9 cellular contexts compared by ENCODE assay signal in the genomic region with DNA sequence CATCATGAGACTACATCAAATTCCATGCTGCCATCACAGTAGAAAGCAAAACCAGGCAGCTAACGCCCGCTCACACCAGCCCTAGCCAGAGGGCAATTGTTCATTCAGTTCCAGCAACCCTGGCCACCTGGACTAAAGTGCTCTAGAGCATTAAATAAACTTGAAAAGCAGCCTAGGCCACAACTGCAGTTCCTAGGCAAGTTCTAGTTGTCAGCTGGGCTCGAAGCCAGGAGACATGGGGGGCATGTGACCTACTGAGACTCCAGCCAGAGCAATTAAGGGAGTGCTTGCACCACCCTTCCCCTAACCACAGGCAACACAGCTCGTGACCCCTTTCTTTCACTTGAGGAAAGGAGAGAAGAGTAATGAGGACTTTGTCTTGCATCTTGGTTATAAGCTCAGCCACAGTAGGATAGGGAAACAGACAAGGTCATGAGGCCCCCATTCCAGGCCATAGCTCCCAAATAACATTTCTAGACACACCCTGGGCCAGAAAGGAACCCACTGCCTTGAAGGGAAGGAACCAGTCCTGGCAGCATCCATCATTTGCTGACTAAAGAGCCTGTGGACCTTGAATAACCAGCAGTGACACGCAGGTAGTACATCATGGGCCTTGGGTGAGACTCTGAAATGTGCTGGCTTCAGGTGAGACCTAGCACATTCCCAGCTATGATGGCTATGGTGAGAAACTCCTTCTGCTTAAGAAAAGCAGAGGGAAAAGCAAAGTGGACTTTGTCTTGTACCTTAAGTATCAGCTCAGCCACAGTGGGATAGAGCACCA.
DNase-seq lines count a peak whose midpoint lies in the region; ATAC-seq and TF ChIP-seq lines count a peak whose summit lies in the region.
"Had no signal": no experiment of that assay in that cellular context is flagged by ENCODE, and none has a peak within 500 bp of the region (broad histone marks: within the 10 kb centered on the region; RNA-seq: fewer than 3 reads in every experiment).

No MANE protein-coding gene starts in this region.

- H3K9me3 Mint-ChIP-seq in MCF 10A (ENCODE audit: unreplicated experiment): peaks cover 18% of the 10 kb centered on the region
- peaks cover 13 to 16% of the 10 kb centered on the region in 2 donors for H3K9me3 Mint-ChIP-seq in stimulated activated naive B cell treated with anti-CD40 and anti-IgM and Interleukin-4, amounts not matched to agents 10 μg/mL and 1 μg/mL and 100 μg/mL, for 72 hours

- DNase-seq in AG10803 (ENCODE audit: low read depth) (peak; percentile 56), MG63 (peak; percentile 49), MCF 10A (ENCODE audit: unreplicated experiment) (peak; percentile 66), left kidney (ENCODE audit: low read depth, low spot score) (peak; percentile 3), NCI-H82 (lab: John Stamatoyannopoulos, UW) (no peak), NCI-H1417 treated with DMSO at 0.1 percent for 48 hours (lab: John Stamatoyannopoulos, UW) (no peak), HPDE6-E6E7 (ENCODE audit: extremely low spot score) (no peak)
- DNase-seq in stimulated activated naive B cell treated with anti-CD40 and anti-IgM and Interleukin-4, amounts not matched to agents 10 μg/mL and 1 μg/mL and 100 μg/mL, for 72 hours: no peak
- DNase-seq: activated effector memory CD4-positive, alpha-beta T cell treated with anti-CD3 and anti-CD28 coated beads, Interleukin-2, amount 50 U/mL, for 16 hours had no signal

- CTCF ChIA-PET in MCF 10A (lab: Yijun Ruan, JAX): no interaction called here

- POLR2A ChIA-PET in MCF 10A (lab: Yijun Ruan, JAX): interaction anchor here (0.8 to 2.6 kb wide), 3 partner anchors 11 to 320 kb away, joined by 3 to 8 read pairs (median 3); no protein-coding TSS in a partner anchor

- peaks cover 39% of the 10 kb centered on the region for H3K36me3 ChIP-seq in MG63

- intact Hi-C loops in MCF 10A (cut with micrococcal nuclease): no loop called here

- H3K9me3 ChIP-seq in MG63: peaks cover 21% of the 10 kb centered on the region

- peak overlapping the region; percentile 19 for H3K4me3 Mint-ChIP-seq in MCF 10A (ENCODE audit: unreplicated experiment)
- H3K4me3 Mint-ChIP-seq in stimulated activated naive B cell treated with anti-CD40 and anti-IgM and Interleukin-4, amounts not matched to agents 10 μg/mL and 1 μg/mL and 100 μg/mL, for 72 hours: no peak overlapping the region

- H3K27ac Mint-ChIP-seq in MCF 10A (ENCODE audit: low read depth, unreplicated experiment): peak overlapping the region; percentile 61
- H3K27ac Mint-ChIP-seq in stimulated activated naive B cell treated with anti-CD40 and anti-IgM and Interleukin-4, amounts not matched to agents 10 μg/mL and 1 μg/mL and 100 μg/mL, for 72 hours: no peak overlapping the region

- H3K4me1 Mint-ChIP-seq in MCF 10A (ENCODE audit: insufficient read depth, unreplicated experiment): peaks cover 10% of the 10 kb centered on the region
- H3K4me1 Mint-ChIP-seq in stimulated activated naive B cell treated with anti-CD40 and anti-IgM and Interleukin-4, amounts not matched to agents 10 μg/mL and 1 μg/mL and 100 μg/mL, for 72 hours: peaks cover 5 to 10% of the 10 kb centered on the region in 2 donors

- H3K27me3 ChIP-seq in MG63: no peaks in the 10 kb centered on the region

- H3K27me3 Mint-ChIP-seq in MCF 10A (ENCODE audit: insufficient read depth, unreplicated experiment): no peaks in the 10 kb centered on the region
- H3K27me3 Mint-ChIP-seq in stimulated activated naive B cell treated with anti-CD40 and anti-IgM and Interleukin-4, amounts not matched to agents 10 μg/mL and 1 μg/mL and 100 μg/mL, for 72 hours: no peaks in the 10 kb centered on the region

- no peak for TF ChIP-seq CTCF in AG10803 (conservative IDR thresholded peaks at IDR 0.05; ENCODE audit: low read length)
- TF ChIP-seq CTCF in MCF 10A (IDR thresholded peaks at IDR 0.05; ENCODE audit: unreplicated experiment): no peak

- H3K4me3 ChIP-seq in AG10803 (ENCODE audit: low read length): no peak overlapping the region
- no peak overlapping the region for H3K4me3 ChIP-seq in MG63

- BruUV-seq in MCF 10A (replicated peaks; lab: Mats Ljungman, UMichigan): no TSS peak

- H3K36me3 Mint-ChIP-seq in MCF 10A (ENCODE audit: insufficient read depth, unreplicated experiment): peaks cover 50% of the 10 kb centered on the region
- H3K36me3 Mint-ChIP-seq in stimulated activated naive B cell treated with anti-CD40 and anti-IgM and Interleukin-4, amounts not matched to agents 10 μg/mL and 1 μg/mL and 100 μg/mL, for 72 hours: peaks cover 51 to 59% of the 10 kb centered on the region in 2 donors

- no peak for ATAC-seq in stimulated activated naive B cell treated with anti-CD40 and anti-IgM and Interleukin-4, amounts not matched to agents 10 μg/mL and 1 μg/mL and 100 μg/mL, for 72 hours (replicated peaks)

Comparison
In these comparisons a context has a peak if more than half of its experiments do, and no peak if none do; other contexts are left out.
1. DNase-seq: peak in AG10803 (single experiment), MG63 (single experiment), MCF 10A (single experiment) and left kidney (single experiment); none in NCI-H82 (single experiment), NCI-H1417 treated with DMSO at 0.1 percent for 48 hours (single experiment), HPDE6-E6E7 (single experiment) and stimulated activated naive B cell treated with anti-CD40 and anti-IgM and Interleukin-4, amounts not matched to agents 10 μg/mL and 1 μg/mL and 100 μg/mL, for 72 hours (single experiment).